ENCODE assay signal across 14 cellular contexts in genomic region chr16:27520982-27521673, GRCh38. TPM values are rescaled to one million over a fixed set of nuclear protein-coding genes. Genes with fewer than 3 reads are reported as not detected.
DNase-seq lines count a peak whose midpoint lies in the region; ATAC-seq and TF ChIP-seq lines count a peak whose summit lies in the region.
"Had no signal": no experiment of that assay in that cellular context is flagged by ENCODE, and none has a peak within 500 bp of the region (broad histone marks: within the 10 kb centered on the region; RNA-seq: fewer than 3 reads in every experiment).

No MANE protein-coding gene starts in this region.

- H2AK5ac ChIP-seq in mesenchymal stem cell (ENCODE audit: low read length, severe bottlenecking), result no peak overlapping the region

- CTCF ChIA-PET in activated CD4-positive, alpha-beta T cell treated with anti-CD3 and anti-CD28 coated beads for 36 hours (lab: Charles Lee), result interaction anchor here (1.1 to 1.5 kb wide), 2 partner anchors 9 to 10 kb away, joined by 3 to 5 read pairs; no protein-coding TSS in a partner anchor

- H3K4me1 Mint-ChIP-seq in activated CD4-positive, alpha-beta T cell treated with anti-CD3 and anti-CD28 coated beads for 36 hours, result no peaks in the 10 kb centered on the region

- peak overlapping the region in 1 of 2 experiments; percentile 1 for H3K18ac ChIP-seq in mesenchymal stem cell (ENCODE audit: low read depth in 1 of 2, low read length in 2 of 2)

- peak overlapping the region; percentile 77 for H3K27ac ChIP-seq in WERI-Rb-1
- H3K27ac ChIP-seq in mesenchymal stem cell (ENCODE audit: low read length, poor library complexity, severe bottlenecking), result no peak overlapping the region
- peak overlapping the region; percentile 61 to 76 for H3K27ac ChIP-seq in thoracic aorta
- H3K27ac ChIP-seq: C4-2B had no signal

- H3K9me3 ChIP-seq in WERI-Rb-1 (ENCODE audit: severe bottlenecking), result no peaks in the 10 kb centered on the region
- H3K9me3 ChIP-seq in mesenchymal stem cell (ENCODE audit: control insufficient read depth, low read length), result no peaks in the 10 kb centered on the region
- no peaks in the 10 kb centered on the region for H3K9me3 ChIP-seq in thoracic aorta

- POLR2A ChIA-PET in activated CD4-positive, alpha-beta T cell treated with anti-CD3 and anti-CD28 coated beads for 36 hours (lab: Charles Lee), result no interaction called here

- no peak overlapping the region for H3K4ac ChIP-seq in mesenchymal stem cell (ENCODE audit: low read depth in 1 of 2, low read length in 2 of 2)

- H3K79me1 ChIP-seq in mesenchymal stem cell (replicated peaks; ENCODE audit: low read length, poor library complexity, severe bottlenecking), result peaks cover 15% of the 10 kb centered on the region

- H3K4me1 ChIP-seq in mesenchymal stem cell (ENCODE audit: control insufficient read depth, insufficient read depth, low read depth, low read length), result peaks cover 7% of the 10 kb centered on the region
- peaks cover 4 to 14% of the 10 kb centered on the region in 2 donors for H3K4me1 ChIP-seq in thoracic aorta (ENCODE audit: control insufficient read depth in 1 of 2, low read depth in 2 of 2)

- H3K4me3 ChIP-seq in WERI-Rb-1 (ENCODE audit: low read depth, low read length) (peak overlapping the region; percentile 12), fibroblast of pulmonary artery (replicated peaks; ENCODE audit: low read depth, low read length) (no peak overlapping the region), mesenchymal stem cell (ENCODE audit: insufficient read depth in 1 of 2, low read depth in 1 of 2, low read length in 2 of 2) (no peak overlapping the region), thoracic aorta (peak overlapping the region; percentile 11)

- H3K9ac ChIP-seq in mesenchymal stem cell (ENCODE audit: low read length), result no peak overlapping the region

- H3K27me3 ChIP-seq in WERI-Rb-1 (ENCODE audit: insufficient read depth, low read depth, severe bottlenecking) (no peaks in the 10 kb centered on the region), mesenchymal stem cell (ENCODE audit: control insufficient read depth in 1 of 2, insufficient read depth in 1 of 2, low read length in 2 of 2) (no peaks in the 10 kb centered on the region), thoracic aorta (replicated peaks; ENCODE audit: insufficient read depth) (no peaks in the 10 kb centered on the region)

- H4K8ac ChIP-seq in mesenchymal stem cell (ENCODE audit: low read length), result peak overlapping the region; percentile 69

- H3K14ac ChIP-seq in mesenchymal stem cell (ENCODE audit: low read length in 2 of 2), result no peak overlapping the region

- DNase-seq in WERI-Rb-1, result peak; percentile 87
- DNase-seq in fibroblast of pulmonary artery (ENCODE audit: low read depth), result peak; percentile 91
- DNase-seq in mesenchymal stem cell, result peak; percentile 55
- DNase-seq in thoracic aorta (ENCODE audit: low spot score), result peak; percentile 29
- DNase-seq in activated CD4-positive, alpha-beta T cell treated with anti-CD3 and anti-CD28 coated beads for 36 hours, result no peak
- no peak for DNase-seq in NCI-H345 (lab: John Stamatoyannopoulos, UW)
- DNase-seq in NAMALWA (ENCODE audit: low spot score), result no peak
- DNase-seq: activated gamma-delta T cell; head of caudate nucleus; NCI-H1417 treated with DMSO at 0.1 percent for 48 hours; stimulated activated CD8-positive, alpha-beta memory T cell treated with anti-CD3 and anti-CD28 coated beads, Interleukin-4, amount 100 ng/mL, for 48 hours had no signal

- no peak overlapping the region for H2BK5ac ChIP-seq in mesenchymal stem cell (ENCODE audit: low read depth, low read length, poor library complexity, severe bottlenecking)

- no peak overlapping the region for H3K23ac ChIP-seq in mesenchymal stem cell (ENCODE audit: low read length in 2 of 2)

- no peaks in the 10 kb centered on the region for H3K27me3 Mint-ChIP-seq in activated CD4-positive, alpha-beta T cell treated with anti-CD3 and anti-CD28 coated beads for 36 hours
- H3K27me3 Mint-ChIP-seq: dendritic cell treated with granulocyte-macrophage colony-stimulating factor and Interleukin-4, amounts not matched to agents 40 ng/mL and 50 ng/mL, for 4 days had no signal

- intact Hi-C loops in activated CD4-positive, alpha-beta T cell treated with anti-CD3 and anti-CD28 coated beads for 36 hours (cut with DNase I, micrococcal nuclease), result no loop called here

- H3K27ac Mint-ChIP-seq in activated CD4-positive, alpha-beta T cell treated with anti-CD3 and anti-CD28 coated beads for 36 hours, result no peak overlapping the region
- H3K27ac Mint-ChIP-seq: dendritic cell treated with granulocyte-macrophage colony-stimulating factor and Interleukin-4, amounts not matched to agents 40 ng/mL and 50 ng/mL, for 4 days had no signal

- peaks cover 8% of the 10 kb centered on the region for H3K36me3 Mint-ChIP-seq in activated CD4-positive, alpha-beta T cell treated with anti-CD3 and anti-CD28 coated beads for 36 hours (ENCODE audit: low read depth)

- H2BK15ac ChIP-seq in mesenchymal stem cell (ENCODE audit: low read depth, poor library complexity, severe bottlenecking), result no peak overlapping the region

- no peak for TF ChIP-seq CTCF in WERI-Rb-1 (IDR thresholded peaks at IDR 0.05; ENCODE audit: low read depth, low read length)
- TF ChIP-seq CTCF in fibroblast of pulmonary artery (IDR thresholded peaks at IDR 0.05; ENCODE audit: low read length, missing control alignments), result no peak
- no peak for TF ChIP-seq CTCF in thoracic aorta (IDR thresholded peaks at IDR 0.05)

- no peak overlapping the region for H2AFZ ChIP-seq in mesenchymal stem cell (ENCODE audit: low read depth, low read length)

- peak overlapping the region; percentile 21 for H2BK120ac ChIP-seq in mesenchymal stem cell (ENCODE audit: low read depth, low read length)

- H4K91ac ChIP-seq in mesenchymal stem cell (ENCODE audit: low read length), result peak overlapping the region; percentile 11

- H3K4me3 Mint-ChIP-seq in activated CD4-positive, alpha-beta T cell treated with anti-CD3 and anti-CD28 coated beads for 36 hours, result no peak overlapping the region
- H3K4me3 Mint-ChIP-seq: dendritic cell treated with granulocyte-macrophage colony-stimulating factor and Interleukin-4, amounts not matched to agents 40 ng/mL and 50 ng/mL, for 4 days had no signal

- peak overlapping the region in 1 of 2 experiments; percentile 4 for H2BK12ac ChIP-seq in mesenchymal stem cell (ENCODE audit: low read length in 2 of 2)

- H3K4me2 ChIP-seq in mesenchymal stem cell (ENCODE audit: low read length, poor library complexity, severe bottlenecking), result no peak overlapping the region

- H3K9me3 Mint-ChIP-seq in activated CD4-positive, alpha-beta T cell treated with anti-CD3 and anti-CD28 coated beads for 36 hours (ENCODE audit: low read depth), result no peaks in the 10 kb centered on the region
- H3K9me3 Mint-ChIP-seq: dendritic cell treated with granulocyte-macrophage colony-stimulating factor and Interleukin-4, amounts not matched to agents 40 ng/mL and 50 ng/mL, for 4 days had no signal

- WGBS in mesenchymal stem cell, result 49% methylated on average over 16 of the region's 16 CpGs

- ATAC-seq in thoracic aorta (ENCODE audit: insufficient number of reproducible peaks, low FRiP score, low read depth) (peak; percentile 79), GM19328 (IDR thresholded peaks at IDR 0.05; ENCODE audit: unreplicated experiment) (no peak)
- no peak for ATAC-seq in activated CD4-positive, alpha-beta T cell treated with anti-CD3 and anti-CD28 coated beads for 36 hours

- peaks cover 73% of the 10 kb centered on the region for H3K36me3 ChIP-seq in WERI-Rb-1
- H3K36me3 ChIP-seq in mesenchymal stem cell (ENCODE audit: control insufficient read depth in 1 of 2, insufficient read depth in 2 of 2, low read depth in 1 of 2, low read length in 2 of 2), result peaks cover 49 to 97% of the 10 kb centered on the region in 2 experiments
- peaks cover 15% of the 10 kb centered on the region for H3K36me3 ChIP-seq in thoracic aorta

RNA-seq across cellular contexts. Expression of gene GTF3C1, which starts 28.6 kb away (rescaled TPM):
- 31.7 TPM for polyA plus RNA-seq in mesenchymal stem cell (2013, experiment 1 of 2)
- polyA plus RNA-seq in mesenchymal stem cell (2013, experiment 2 of 2), result 29.8 TPM
- total RNA-seq in thoracic aorta, result 10 to 100 TPM; 51.9 to 83.2 TPM
- 10 to 100 TPM; 48.8 to 50.7 TPM for total RNA-seq in activated CD4-positive, alpha-beta T cell treated with anti-CD3 and anti-CD28 coated beads for 36 hours

RNA-seq across cellular contexts. Expression of gene KATNIP, which starts 28.8 kb away (rescaled TPM):
- polyA plus RNA-seq in mesenchymal stem cell (2013, experiment 1 of 2), result 9.5 TPM
- 8.8 TPM for polyA plus RNA-seq in mesenchymal stem cell (2013, experiment 2 of 2)
- total RNA-seq in thoracic aorta, result 10 to 100 TPM; 16.0 to 23.7 TPM
- total RNA-seq in activated CD4-positive, alpha-beta T cell treated with anti-CD3 and anti-CD28 coated beads for 36 hours, result 10 to 100 TPM; 12.3 to 12.8 TPM

Comparison
In these comparisons a context has a peak if more than half of its experiments do, and no peak if none do; other contexts are left out.
1. DNase-seq: peak in WERI-Rb-1 (single experiment), fibroblast of pulmonary artery (single experiment), mesenchymal stem cell (single experiment) and thoracic aorta (single experiment); none in activated CD4-positive, alpha-beta T cell treated with anti-CD3 and anti-CD28 coated beads for 36 hours (single experiment), NCI-H345 (single experiment) and NAMALWA (single experiment).
2. H3K4me3 ChIP-seq: peak in WERI-Rb-1 (single experiment) and thoracic aorta (single experiment); none in fibroblast of pulmonary artery (single experiment) and mesenchymal stem cell (0 of 2).